Comparison of ENCODE assay signal across 10 cellular contexts in the genomic region with DNA sequence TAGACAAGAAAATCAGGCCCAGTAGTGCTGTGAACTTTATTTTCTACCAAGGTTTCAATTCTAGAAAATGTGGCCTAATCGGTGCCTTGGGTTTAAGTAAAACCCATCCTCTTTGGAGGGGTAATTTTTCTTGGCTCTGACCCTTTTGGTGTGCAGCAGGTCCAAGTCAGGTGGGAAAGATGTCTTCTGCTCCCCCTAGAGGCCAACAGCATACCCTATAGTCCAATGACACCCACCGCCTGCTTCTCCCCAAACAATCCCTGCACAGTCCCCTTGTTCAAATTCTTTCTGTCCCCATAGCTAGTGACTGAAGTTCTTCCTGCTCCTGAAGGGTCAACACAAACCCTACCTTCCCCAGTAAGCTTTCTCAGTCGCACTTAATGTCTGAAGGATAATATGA.
A peak's percentile ranks its signal among the peaks of the same experiment; 100 is the strongest.
DNase-seq lines count a peak whose midpoint lies in the region; ATAC-seq, FAIRE-seq and TF ChIP-seq lines count a peak whose summit lies in the region.
"Had no signal": no experiment of that assay in that cellular context is flagged by ENCODE, and none has a peak within 500 bp of the region (broad histone marks: within the 10 kb centered on the region; RNA-seq: fewer than 3 reads in every experiment).

No MANE protein-coding gene starts in this region.

- 23% methylated on average over 3 of the region's 3 CpGs for WGBS in A549 (ENCODE audit: missing lambda C conversion rate)
- WGBS in esophagus muscularis mucosa = 83% methylated on average over 3 of the region's 3 CpGs

- CTCF ChIA-PET in A549 (lab: Yijun Ruan, JAX) = interaction anchor here (0.9 to 1.7 kb wide), 2 partner anchors 15 to 19 kb away, joined by 3 to 6 read pairs; no protein-coding TSS in a partner anchor

- no peak overlapping the region for H3K4me3 ChIP-seq in A549
- H3K4me3 ChIP-seq in esophagus muscularis mucosa = no peak overlapping the region
- H3K4me3 ChIP-seq: SK-N-MC had no signal

- TF ChIP-seq RAD21 in A549 (conservative IDR thresholded peaks at IDR 0.05 in 1 of 2, IDR thresholded peaks at IDR 0.05 in 1 of 2) = peak in 1 of 2 experiments; percentile 20; a peak in 1 of 5 replicates

- H3K27ac ChIP-seq in A549 = no peak overlapping the region
- no peak overlapping the region for H3K27ac ChIP-seq in esophagus muscularis mucosa (replicated peaks in 1 of 4)
- H3K27ac ChIP-seq: SK-N-MC had no signal

- no peaks in the 10 kb centered on the region for H3K36me3 ChIP-seq in esophagus muscularis mucosa

- TF ChIP-seq POLR2A in A549 (IDR thresholded peaks at IDR 0.05; ENCODE audit: low read length) = no peak
- no peak for TF ChIP-seq POLR2A in esophagus muscularis mucosa (IDR thresholded peaks at IDR 0.05; ENCODE audit: low read depth)
- no peak for TF ChIP-seq POLR2A in H54 (IDR thresholded peaks at IDR 0.05; ENCODE audit: low read depth, low read length)

- POLR2A ChIA-PET in A549 (lab: Yijun Ruan, JAX) = no interaction called here

- ATAC-seq in A549 (peak in 1 of 2 experiments; percentile 81; a peak in 3 of 6 replicates), GM18502 (IDR thresholded peaks at IDR 0.05; ENCODE audit: poor library complexity, unreplicated experiment) (peak; percentile 56)
- ATAC-seq: natural killer cell treated with Interleukin-12 subunit alpha and Interleukin-12 subunit beta and Interleukin-15 and Interleukin-18, amount 100 ng/mL, for 72 hours had no signal

- no peak for FAIRE-seq in A549 (lab: Jason Lieb, UNC)
- no peak for FAIRE-seq in H54 (lab: Jason Lieb, UNC)

- H3K9me3 ChIP-seq in A549 = peaks cover 12% of the 10 kb centered on the region
- no peaks in the 10 kb centered on the region for H3K9me3 ChIP-seq in esophagus muscularis mucosa

- DNase-seq in A549 (ENCODE audit: low read depth in 1 of 2, low spot score in 1 of 2) (peak; percentile 12), LoVo (ENCODE audit: low spot score) (peak; percentile 8), esophagus muscularis mucosa (ENCODE audit: extremely low spot score) (no peak), H54 (ENCODE audit: insufficient read length, low spot score) (no peak), HK-2 (ENCODE audit: unreplicated experiment) (no peak)
- DNase-seq in stimulated activated naive CD4-positive, alpha-beta T cell treated with Interleukin-2 at 50 U/mL for 16 hours (lab: John Stamatoyannopoulos, UW) = no peak
- no peak for DNase-seq in activated CD4-positive, alpha-beta T cell treated with anti-CD3 and anti-CD28 coated beads for 4 hours

- TF ChIP-seq CTCF in A549 (IDR thresholded peaks at IDR 0.05) (no peak; the same call in 2 of the 3 replicates), esophagus muscularis mucosa (IDR thresholded peaks at IDR 0.05) (peak in 2 of 3 experiments; percentile 9 to 13)

- intact Hi-C loops in esophagus muscularis mucosa (cut with DNase I) = no loop called here

- no peak overlapping the region for H3K4me2 ChIP-seq in A549

- H3K27me3 ChIP-seq in esophagus muscularis mucosa = no peaks in the 10 kb centered on the region

- TF ChIP-seq EP300 in A549 (IDR thresholded peaks at IDR 0.05) (no peak), esophagus muscularis mucosa (IDR thresholded peaks at IDR 0.05) (no peak)

- H3K4me1 ChIP-seq in A549 (no peaks in the 10 kb centered on the region), esophagus muscularis mucosa (no peaks in the 10 kb centered on the region)

TF ChIP-seq in A549, 52 proteins besides CTCF, POLR2A, EP300 and RAD21:
- no peak for TF ChIP-seq NPAS2 (CRISPR knock-in tag; IDR thresholded peaks at IDR 0.05; ENCODE audit: borderline replicate concordance)

Comparison
In these comparisons a context has a peak if more than half of its experiments do, and no peak if none do; other contexts are left out.
1. DNase-seq: peak in A549 (2 of 2) and LoVo (single experiment); none in esophagus muscularis mucosa (single experiment), stimulated activated naive CD4-positive, alpha-beta T cell treated with Interleukin-2 at 50 U/mL for 16 hours (single experiment), H54 (single experiment), HK-2 (single experiment) and activated CD4-positive, alpha-beta T cell treated with anti-CD3 and anti-CD28 coated beads for 4 hours (0 of 2).